Comparison of ENCODE assay signal across 8 cellular contexts in genomic region chr5:95842955-95843544, GRCh38. TPM values are rescaled to one million over a fixed set of nuclear protein-coding genes. Genes with fewer than 3 reads are reported as not detected.
DNase-seq lines count a peak whose midpoint lies in the region; ATAC-seq and TF ChIP-seq lines count a peak whose summit lies in the region.

No MANE protein-coding gene starts in this region.

- H3K9me3 ChIP-seq in aorta (ENCODE audit: control insufficient read depth, low read length) = no peaks in the 10 kb centered on the region

- H3K36me3 ChIP-seq in aorta (ENCODE audit: control insufficient read depth in 1 of 2, insufficient read depth in 2 of 2, low read length in 1 of 2) = no peaks in the 10 kb centered on the region

- H3K4me1 Mint-ChIP-seq in IgD-negative memory B cell = peaks cover 22% of the 10 kb centered on the region in 3 donors
- H3K4me1 Mint-ChIP-seq in natural killer cell = peaks cover 19 to 21% of the 10 kb centered on the region in 2 donors
- peaks cover 2% of the 10 kb centered on the region for H3K4me1 Mint-ChIP-seq in glutamatergic neuron (ENCODE audit: low read depth, unreplicated experiment)

- H3K27me3 Mint-ChIP-seq in IgD-negative memory B cell (no peaks in the 10 kb centered on the region), natural killer cell (ENCODE audit: low read depth in 2 of 2) (no peaks in the 10 kb centered on the region), glutamatergic neuron (ENCODE audit: unreplicated experiment) (peaks cover 3% of the 10 kb centered on the region)

- peak; percentile 86 for DNase-seq in EL
- peak; percentile 34 for DNase-seq in effector CD4-positive, alpha-beta T cell
- peak; percentile 42 for DNase-seq in natural killer cell
- peak; percentile 53 to 87 for DNase-seq in aorta
- DNase-seq in glutamatergic neuron = no peak

- H3K9me3 Mint-ChIP-seq in IgD-negative memory B cell (no peaks in the 10 kb centered on the region), natural killer cell (no peaks in the 10 kb centered on the region), glutamatergic neuron (ENCODE audit: unreplicated experiment) (peaks cover 3% of the 10 kb centered on the region)

- no peaks in the 10 kb centered on the region for H3K27me3 ChIP-seq in aorta (ENCODE audit: control insufficient read depth in 1 of 2, insufficient read depth in 2 of 2, low read length in 1 of 2)

- intact Hi-C loops in natural killer cell (cut with micrococcal nuclease) (loop anchor here (1.0 kb wide), 1 partner anchor 62 kb away; no protein-coding TSS in a partner anchor), aorta (cut with DNase I) (loop anchor here in 1 of 2 donors (5.0 kb wide), 1 partner anchor 36 kb away; no protein-coding TSS in a partner anchor)

- TF ChIP-seq CTCF in WI38 (IDR thresholded peaks at IDR 0.05; ENCODE audit: low read depth, low read length) (peak; percentile 28; the same call in 1 of the 2 replicates), natural killer cell (IDR thresholded peaks at IDR 0.05) (no peak), glutamatergic neuron (IDR thresholded peaks at IDR 0.05; ENCODE audit: partially characterized antibody, unreplicated experiment) (no peak)

- H3K4me3 Mint-ChIP-seq in IgD-negative memory B cell = peak overlapping the region; percentile 21 to 89 (median 75)
- H3K4me3 Mint-ChIP-seq in natural killer cell = peak overlapping the region; percentile 57
- H3K4me3 Mint-ChIP-seq in glutamatergic neuron (ENCODE audit: unreplicated experiment) = no peak overlapping the region

- no peak overlapping the region for H3K4me3 ChIP-seq in WI38 (ENCODE audit: low read depth, low read length)
- no peak overlapping the region for H3K4me3 ChIP-seq in aorta (ENCODE audit: low read length in 2 of 2)

- H3K27ac Mint-ChIP-seq in IgD-negative memory B cell = peak overlapping the region in 2 of 3 donors; percentile 6 to 43
- H3K27ac Mint-ChIP-seq in natural killer cell = peak overlapping the region; percentile 79 to 86
- no peak overlapping the region for H3K27ac Mint-ChIP-seq in glutamatergic neuron (ENCODE audit: unreplicated experiment)

- no peaks in the 10 kb centered on the region for H3K4me1 ChIP-seq in aorta (ENCODE audit: control insufficient read depth in 1 of 2, insufficient read depth in 2 of 2, low read length in 2 of 2)

- H3K27ac ChIP-seq in aorta (ENCODE audit: low read depth in 1 of 2, low read length in 2 of 2) = no peak overlapping the region

- WGBS in aorta, 2 donors = 75 to 76% methylated on average over 11 of the region's 11 CpGs

- H3K36me3 Mint-ChIP-seq in IgD-negative memory B cell = no peaks in the 10 kb centered on the region
- H3K36me3 Mint-ChIP-seq in natural killer cell = no peaks in the 10 kb centered on the region
- H3K36me3 Mint-ChIP-seq in glutamatergic neuron (ENCODE audit: unreplicated experiment) = peaks cover 10% of the 10 kb centered on the region

- ATAC-seq in GM21576 (IDR thresholded peaks at IDR 0.05; ENCODE audit: unreplicated experiment) (peak; percentile 91), natural killer cell (peak; percentile 76 to 85 (median 82)), aorta (ENCODE audit: low FRiP score) (peak; percentile 51)

RNA-seq across cellular contexts. Expression of gene GLRX, which starts 20.5 kb away (rescaled TPM):
- polyA plus RNA-seq in IgD-negative memory B cell = 113 TPM
- 100 to 1,000 TPM in 1 of 3 donors, 10 to 100 TPM in 2; 59.2 to 102 (median 62.5) TPM for total RNA-seq in natural killer cell
- total RNA-seq in aorta = 10 to 100 TPM; 38.5 to 44.7 TPM
- polyA plus RNA-seq in aorta = 100 to 1,000 TPM in 1 of 2 donors, 10 to 100 TPM in 1; 68.6 to 161 TPM
- 79.6 TPM for total RNA-seq in glutamatergic neuron (ENCODE audit: unreplicated experiment)
